8 cellular contexts compared by ENCODE assay signal in the genomic region with DNA sequence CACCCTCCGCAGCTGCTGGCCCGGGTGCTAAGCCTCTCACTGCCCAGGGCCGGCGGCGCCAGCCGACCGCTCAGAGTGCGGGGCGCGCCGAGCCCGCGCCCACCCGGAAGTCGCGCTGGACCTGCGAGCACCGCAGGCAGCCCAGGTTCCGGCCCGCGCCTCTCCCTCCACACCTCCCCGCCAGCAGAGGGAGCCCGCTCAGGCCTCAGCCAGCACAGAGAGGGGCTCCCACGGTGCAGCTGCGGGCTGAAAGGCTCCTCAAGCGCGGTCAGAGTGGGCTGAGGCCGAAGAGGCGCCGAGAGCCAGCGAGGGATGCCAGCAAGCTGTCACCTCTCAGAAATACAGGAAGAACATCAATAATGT.
DNase-seq lines count a peak whose midpoint lies in the region; ATAC-seq and TF ChIP-seq lines count a peak whose summit lies in the region.
"Not testable (repeated sequence)": the region's sequence is repeated elsewhere in the genome, so short reads cannot be mapped to it uniquely, and the experiment has no call there.

No MANE protein-coding gene starts in this region.

- not testable (repeated sequence) for H3K9me2 ChIP-seq in PC-3 (replicated peaks; ENCODE audit: low read length)

- not testable (repeated sequence) for H3F3A ChIP-seq in PC-3 (ENCODE audit: low read length, unreplicated experiment)

- H3K79me2 ChIP-seq in PC-3 (ENCODE audit: low read length) = peaks cover 19% of the 10 kb centered on the region

- peak overlapping the region; percentile 36 for H3K4me3 ChIP-seq in AG10803 (ENCODE audit: low read length)
- H3K4me3 ChIP-seq in PC-3 (ENCODE audit: low read length) = not testable (repeated sequence)
- H3K4me3 ChIP-seq in liver (ENCODE audit: low read depth in 1 of 3, low read length in 3 of 3) = peak overlapping the region in 1 of 3 donors; percentile 39
- peak overlapping the region; percentile 40 to 59 (median 53) for H3K4me3 ChIP-seq in skin epidermis

- intact Hi-C loops in PC-3 (cut with micrococcal nuclease) = loop anchor here (5.0 kb wide), 1 partner anchor 207 kb away; no protein-coding TSS in a partner anchor

- H3K27ac ChIP-seq in PC-3 (ENCODE audit: low read length) (peak overlapping the region; percentile 48; the same call in 1 of the 2 replicates), epithelial cell of prostate (peak overlapping the region; percentile 45), liver (ENCODE audit: low read depth in 1 of 2, low read length in 2 of 2) (peak overlapping the region; percentile 54 to 65), skin epidermis (peak overlapping the region; percentile 46 to 95 (median 88))

- not testable (repeated sequence) for H3K27me3 ChIP-seq in PC-3 (ENCODE audit: low read length); liver (ENCODE audit: control insufficient read depth in 4 of 4, insufficient read depth in 4 of 4, low read length in 3 of 4)

- POLR2A ChIA-PET in PC-3 (lab: Charles Lee; ENCODE audit: unreplicated experiment) = not testable (repeated sequence)

- H3K4me3 Mint-ChIP-seq in activated T-cell treated with anti-CD3 and anti-CD28 coated beads, Interleukin-2, amount 50 U/mL, for 4 hours = not testable (repeated sequence)

- not testable (repeated sequence) for BruUV-seq in PC-3 (replicated peaks; lab: Mats Ljungman, UMichigan)

- DNase-seq in AG10803 (ENCODE audit: low read depth); PC-3; epithelial cell of prostate (ENCODE audit: low read depth, low spot score): not testable (repeated sequence)
- DNase-seq in activated T-cell treated with anti-CD3 and anti-CD28 coated beads, Interleukin-2, amount 50 U/mL, for 4 hours = peak; percentile 49

- not testable (repeated sequence) for H3K9ac ChIP-seq in PC-3 (ENCODE audit: low read length); liver (ENCODE audit: low read depth in 1 of 2, low read length in 2 of 2)

- not testable (repeated sequence) for H3K9me3 Mint-ChIP-seq in activated T-cell treated with anti-CD3 and anti-CD28 coated beads, Interleukin-2, amount 50 U/mL, for 4 hours

- 1% methylated on average over 15 of the region's 31 CpGs for WGBS in liver

- not testable (repeated sequence) for H3K27me3 Mint-ChIP-seq in activated T-cell treated with anti-CD3 and anti-CD28 coated beads, Interleukin-2, amount 50 U/mL, for 4 hours (ENCODE audit: low read depth)

- not testable (repeated sequence) for H3K36me3 Mint-ChIP-seq in activated T-cell treated with anti-CD3 and anti-CD28 coated beads, Interleukin-2, amount 50 U/mL, for 4 hours (ENCODE audit: insufficient read depth)

- not testable (repeated sequence) for H4K20me1 ChIP-seq in PC-3 (ENCODE audit: low read length)

- not testable (repeated sequence) for TF ChIP-seq RAD21 in liver (IDR thresholded peaks at IDR 0.05)

- H3K4me1 ChIP-seq in PC-3 (ENCODE audit: insufficient read depth, low read length); liver (ENCODE audit: control insufficient read depth in 4 of 4, insufficient read depth in 4 of 4, low read length in 3 of 4): not testable (repeated sequence)

- not testable (repeated sequence) for TF ChIP-seq CTCF in AG10803 (conservative IDR thresholded peaks at IDR 0.05; ENCODE audit: low read length); PC-3 (conservative IDR thresholded peaks at IDR 0.05; ENCODE audit: low read depth, low read length); liver (IDR thresholded peaks at IDR 0.05; ENCODE audit: low read depth, low read length, missing input control)

- H3K36me3 ChIP-seq in PC-3 (ENCODE audit: low read depth, low read length); liver (ENCODE audit: control insufficient read depth in 4 of 4, insufficient read depth in 3 of 4, low read depth in 1 of 4, low read length in 3 of 4): not testable (repeated sequence)

- H3K9me3 ChIP-seq in PC-3 (ENCODE audit: low read length); liver (ENCODE audit: control insufficient read depth in 4 of 4, low read length in 3 of 4): not testable (repeated sequence)

- not testable (repeated sequence) for H3K4me2 ChIP-seq in PC-3 (ENCODE audit: low read length)

- peaks cover 11% of the 10 kb centered on the region for H3K4me1 Mint-ChIP-seq in activated T-cell treated with anti-CD3 and anti-CD28 coated beads, Interleukin-2, amount 50 U/mL, for 4 hours (ENCODE audit: low read depth)

- not testable (repeated sequence) for H2AFZ ChIP-seq in PC-3 (ENCODE audit: low read length)

- CTCF ChIA-PET in PC-3 (lab: Charles Lee) = not testable (repeated sequence)

- peak; percentile 75 for ATAC-seq in GM19372 (IDR thresholded peaks at IDR 0.05; ENCODE audit: low read depth, unreplicated experiment)
- peak; percentile 86 for ATAC-seq in HG03045 (IDR thresholded peaks at IDR 0.05; ENCODE audit: unreplicated experiment)
- peak; percentile 100 for ATAC-seq in PC-3
- peak; percentile 98 to 99 for ATAC-seq in activated T-cell treated with anti-CD3 and anti-CD28 coated beads, Interleukin-2, amount 50 U/mL, for 4 hours
